Comparison of ENCODE assay signal across 14 cellular contexts in the genomic region with DNA sequence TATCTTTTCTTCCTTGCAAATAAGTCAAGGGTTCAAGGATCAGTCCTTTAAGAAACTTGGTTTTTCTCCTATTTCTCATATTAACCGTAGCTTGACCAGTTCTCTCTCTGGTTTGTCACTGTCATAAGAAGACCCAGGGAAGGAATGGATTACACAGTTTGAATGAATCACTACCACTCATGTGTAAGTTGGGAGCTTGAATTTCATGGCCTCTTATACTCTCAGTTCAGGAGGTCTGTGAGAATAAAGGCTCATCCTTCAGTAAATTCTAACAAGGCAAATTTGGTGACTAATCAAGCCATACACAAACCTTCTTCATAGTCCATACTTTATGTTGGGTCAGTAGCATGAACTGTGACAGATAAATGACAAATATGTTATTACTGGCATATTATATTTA.
DNase-seq lines count a peak whose midpoint lies in the region; ATAC-seq and TF ChIP-seq lines count a peak whose summit lies in the region.
"Had no signal": no experiment of that assay in that cellular context is flagged by ENCODE, and none has a peak within 500 bp of the region (broad histone marks: within the 10 kb centered on the region; RNA-seq: fewer than 3 reads in every experiment).

No MANE protein-coding gene starts in this region.

- no peaks in the 10 kb centered on the region for H3K27me3 ChIP-seq in PC-3 (ENCODE audit: low read length)
- H3K27me3 ChIP-seq in fibroblast of lung (ENCODE audit: control insufficient read depth, insufficient read depth, low read length): no peaks in the 10 kb centered on the region
- H3K27me3 ChIP-seq in osteoblast (ENCODE audit: insufficient read depth, low read length): no peaks in the 10 kb centered on the region
- no peaks in the 10 kb centered on the region for H3K27me3 ChIP-seq in BE2C

- no peaks in the 10 kb centered on the region for H3K79me2 ChIP-seq in PC-3 (ENCODE audit: low read length)
- no peaks in the 10 kb centered on the region for H3K79me2 ChIP-seq in fibroblast of lung (ENCODE audit: control insufficient read depth, insufficient read depth, low read length)
- H3K79me2 ChIP-seq in osteoblast (ENCODE audit: insufficient read depth, low read length): no peaks in the 10 kb centered on the region

- no TSS peak for BruUV-seq in PC-3 (replicated peaks; lab: Mats Ljungman, UMichigan)

- H3K4me1 ChIP-seq in PC-3 (ENCODE audit: insufficient read depth, low read length): no peaks in the 10 kb centered on the region
- H3K4me1 ChIP-seq in fibroblast of lung (ENCODE audit: control insufficient read depth, extremely low read depth, insufficient read depth, low read length): peaks cover 4% of the 10 kb centered on the region
- H3K4me1 ChIP-seq in osteoblast (ENCODE audit: insufficient read depth, low read length): peaks cover 25% of the 10 kb centered on the region
- no peaks in the 10 kb centered on the region for H3K4me1 ChIP-seq in BE2C

- H3K4me3 ChIP-seq in PC-3 (ENCODE audit: low read length) (no peak overlapping the region), fibroblast of lung (replicated peaks in 1 of 4; ENCODE audit: control extremely low read depth in 1 of 4, insufficient read depth in 1 of 4, low read depth in 3 of 4, low read length in 4 of 4) (no peak overlapping the region), osteoblast (ENCODE audit: insufficient read depth, low read length) (no peak overlapping the region), BE2C (ENCODE audit: low read depth, low read length) (no peak overlapping the region)
- H3K4me3 ChIP-seq: K562 had no signal

- H3K27me3 Mint-ChIP-seq in activated CD4-positive, alpha-beta memory T cell treated with anti-CD3 and anti-CD28 coated beads for 36 hours: peaks cover 6% of the 10 kb centered on the region

- no peaks in the 10 kb centered on the region for H3K9me3 Mint-ChIP-seq in activated CD4-positive, alpha-beta memory T cell treated with anti-CD3 and anti-CD28 coated beads for 36 hours

- H3K9ac ChIP-seq in PC-3 (ENCODE audit: low read length): no peak overlapping the region
- no peak overlapping the region for H3K9ac ChIP-seq in fibroblast of lung (ENCODE audit: insufficient read depth, low read length)

- intact Hi-C loops in PC-3 (cut with micrococcal nuclease): no loop called here
- intact Hi-C loops in activated CD4-positive, alpha-beta memory T cell treated with anti-CD3 and anti-CD28 coated beads for 36 hours (cut with micrococcal nuclease): no loop called here

- peak; percentile 59 for DNase-seq in EH (ENCODE audit: low read depth)
- DNase-seq in PC-3: peak; percentile 59
- DNase-seq in fibroblast of lung (ENCODE audit: low read depth in 2 of 2): peak; percentile 8 to 62
- no peak for DNase-seq in osteoblast (ENCODE audit: insufficient read length, low spot score, missing footprints)
- no peak for DNase-seq in BE2C
- no peak for DNase-seq in activated CD4-positive, alpha-beta memory T cell treated with anti-CD3 and anti-CD28 coated beads for 36 hours
- DNase-seq in activated CD8-positive, alpha-beta memory T cell treated with anti-CD3 and anti-CD28 coated beads, Interleukin-2, amount 50 U/mL, for 48 hours: no peak
- DNase-seq: NCI-H1048, NCI-H2107, NCI-H446 had no signal

- H3K4me1 Mint-ChIP-seq in activated CD4-positive, alpha-beta memory T cell treated with anti-CD3 and anti-CD28 coated beads for 36 hours (ENCODE audit: low read depth): no peaks in the 10 kb centered on the region

- no peak overlapping the region for H3K4me3 Mint-ChIP-seq in activated CD4-positive, alpha-beta memory T cell treated with anti-CD3 and anti-CD28 coated beads for 36 hours

- POLR2A ChIA-PET in PC-3 (lab: Charles Lee; ENCODE audit: unreplicated experiment): no interaction called here
- POLR2A ChIA-PET in activated CD4-positive, alpha-beta memory T cell treated with anti-CD3 and anti-CD28 coated beads for 36 hours (lab: Charles Lee): no interaction called here

- H3K27ac Mint-ChIP-seq in activated CD4-positive, alpha-beta memory T cell treated with anti-CD3 and anti-CD28 coated beads for 36 hours: no peak overlapping the region

- CTCF ChIA-PET in PC-3 (lab: Charles Lee): no interaction called here
- CTCF ChIA-PET in activated CD4-positive, alpha-beta memory T cell treated with anti-CD3 and anti-CD28 coated beads for 36 hours (lab: Charles Lee): no interaction called here

- no peaks in the 10 kb centered on the region for H3K9me3 ChIP-seq in PC-3 (ENCODE audit: low read length)
- H3K9me3 ChIP-seq in fibroblast of lung (ENCODE audit: control insufficient read depth, insufficient read depth, low read depth, low read length): no peaks in the 10 kb centered on the region
- H3K9me3 ChIP-seq in osteoblast (ENCODE audit: low read depth, low read length): no peaks in the 10 kb centered on the region
- no peaks in the 10 kb centered on the region for H3K9me3 ChIP-seq in BE2C

- ATAC-seq in PC-3 (no peak), HG03442 (IDR thresholded peaks at IDR 0.05; ENCODE audit: unreplicated experiment) (no peak)
- ATAC-seq: HCT116, K562 had no signal

- H3K9me2 ChIP-seq in PC-3 (replicated peaks; ENCODE audit: low read length): no peaks in the 10 kb centered on the region

- no peaks in the 10 kb centered on the region for H3F3A ChIP-seq in PC-3 (ENCODE audit: low read length, unreplicated experiment)

- no peaks in the 10 kb centered on the region for H3K36me3 Mint-ChIP-seq in activated CD4-positive, alpha-beta memory T cell treated with anti-CD3 and anti-CD28 coated beads for 36 hours

- no peaks in the 10 kb centered on the region for H3K36me3 ChIP-seq in PC-3 (ENCODE audit: low read depth, low read length)
- no peaks in the 10 kb centered on the region for H3K36me3 ChIP-seq in fibroblast of lung (ENCODE audit: control insufficient read depth, insufficient read depth, low read length)
- H3K36me3 ChIP-seq in osteoblast (ENCODE audit: insufficient read depth, low read length): no peaks in the 10 kb centered on the region
- H3K36me3 ChIP-seq in BE2C: no peaks in the 10 kb centered on the region

- H4K20me1 ChIP-seq in PC-3 (ENCODE audit: low read length): no peaks in the 10 kb centered on the region
- no peaks in the 10 kb centered on the region for H4K20me1 ChIP-seq in fibroblast of lung (ENCODE audit: control insufficient read depth, extremely low read depth, insufficient read depth, low read length)
- H4K20me1 ChIP-seq in osteoblast (ENCODE audit: insufficient read depth, low read length): no peaks in the 10 kb centered on the region

- H3K27ac ChIP-seq in PC-3 (ENCODE audit: low read length) (peak overlapping the region; percentile 31), fibroblast of lung (ENCODE audit: insufficient read depth, low read length) (no peak overlapping the region), osteoblast (ENCODE audit: low read depth, low read length) (peak overlapping the region; percentile 89)
- H3K27ac ChIP-seq: C4-2B had no signal

- TF ChIP-seq CTCF in PC-3 (conservative IDR thresholded peaks at IDR 0.05; ENCODE audit: low read depth, low read length) (no peak), fibroblast of lung (conservative IDR thresholded peaks at IDR 0.05 in 1 of 2, IDR thresholded peaks at IDR 0.05 in 1 of 2; ENCODE audit: low read depth in 1 of 2, low read length in 2 of 2) (no peak), osteoblast (IDR thresholded peaks at IDR 0.05; ENCODE audit: extremely low read depth, low read depth, low read length) (no peak), BE2C (IDR thresholded peaks at IDR 0.05; ENCODE audit: low read depth, low read length) (no peak)

- no peak overlapping the region for H2AFZ ChIP-seq in PC-3 (ENCODE audit: low read length)
- H2AFZ ChIP-seq in fibroblast of lung (ENCODE audit: low read length): no peak overlapping the region
- no peak overlapping the region for H2AFZ ChIP-seq in osteoblast (ENCODE audit: low read length)

- H3K4me2 ChIP-seq in PC-3 (ENCODE audit: low read length): no peak overlapping the region
- no peak overlapping the region for H3K4me2 ChIP-seq in fibroblast of lung (ENCODE audit: extremely low read depth, insufficient read depth, low read length)
- no peak overlapping the region for H3K4me2 ChIP-seq in osteoblast (ENCODE audit: insufficient read depth, low read length)

Comparison
In these comparisons a context has a peak if more than half of its experiments do, and no peak if none do; other contexts are left out.
1. DNase-seq: peak in EH (single experiment), PC-3 (single experiment) and fibroblast of lung (2 of 2); none in osteoblast (single experiment), BE2C (single experiment), activated CD4-positive, alpha-beta memory T cell treated with anti-CD3 and anti-CD28 coated beads for 36 hours (single experiment) and activated CD8-positive, alpha-beta memory T cell treated with anti-CD3 and anti-CD28 coated beads, Interleukin-2, amount 50 U/mL, for 48 hours (single experiment).